ENCODE assay signal across 1 cellular context in genomic region chrX:38805294-38806053, GRCh38.
TF ChIP-seq lines count a peak whose summit lies in the region.

No MANE protein-coding gene starts in this region.

TF ChIP-seq in K562, 482 proteins besides CTCF, POLR2A, EP300 and RAD21 (continued from another document and continues in another):
- TF ChIP-seq, protein P1, sequence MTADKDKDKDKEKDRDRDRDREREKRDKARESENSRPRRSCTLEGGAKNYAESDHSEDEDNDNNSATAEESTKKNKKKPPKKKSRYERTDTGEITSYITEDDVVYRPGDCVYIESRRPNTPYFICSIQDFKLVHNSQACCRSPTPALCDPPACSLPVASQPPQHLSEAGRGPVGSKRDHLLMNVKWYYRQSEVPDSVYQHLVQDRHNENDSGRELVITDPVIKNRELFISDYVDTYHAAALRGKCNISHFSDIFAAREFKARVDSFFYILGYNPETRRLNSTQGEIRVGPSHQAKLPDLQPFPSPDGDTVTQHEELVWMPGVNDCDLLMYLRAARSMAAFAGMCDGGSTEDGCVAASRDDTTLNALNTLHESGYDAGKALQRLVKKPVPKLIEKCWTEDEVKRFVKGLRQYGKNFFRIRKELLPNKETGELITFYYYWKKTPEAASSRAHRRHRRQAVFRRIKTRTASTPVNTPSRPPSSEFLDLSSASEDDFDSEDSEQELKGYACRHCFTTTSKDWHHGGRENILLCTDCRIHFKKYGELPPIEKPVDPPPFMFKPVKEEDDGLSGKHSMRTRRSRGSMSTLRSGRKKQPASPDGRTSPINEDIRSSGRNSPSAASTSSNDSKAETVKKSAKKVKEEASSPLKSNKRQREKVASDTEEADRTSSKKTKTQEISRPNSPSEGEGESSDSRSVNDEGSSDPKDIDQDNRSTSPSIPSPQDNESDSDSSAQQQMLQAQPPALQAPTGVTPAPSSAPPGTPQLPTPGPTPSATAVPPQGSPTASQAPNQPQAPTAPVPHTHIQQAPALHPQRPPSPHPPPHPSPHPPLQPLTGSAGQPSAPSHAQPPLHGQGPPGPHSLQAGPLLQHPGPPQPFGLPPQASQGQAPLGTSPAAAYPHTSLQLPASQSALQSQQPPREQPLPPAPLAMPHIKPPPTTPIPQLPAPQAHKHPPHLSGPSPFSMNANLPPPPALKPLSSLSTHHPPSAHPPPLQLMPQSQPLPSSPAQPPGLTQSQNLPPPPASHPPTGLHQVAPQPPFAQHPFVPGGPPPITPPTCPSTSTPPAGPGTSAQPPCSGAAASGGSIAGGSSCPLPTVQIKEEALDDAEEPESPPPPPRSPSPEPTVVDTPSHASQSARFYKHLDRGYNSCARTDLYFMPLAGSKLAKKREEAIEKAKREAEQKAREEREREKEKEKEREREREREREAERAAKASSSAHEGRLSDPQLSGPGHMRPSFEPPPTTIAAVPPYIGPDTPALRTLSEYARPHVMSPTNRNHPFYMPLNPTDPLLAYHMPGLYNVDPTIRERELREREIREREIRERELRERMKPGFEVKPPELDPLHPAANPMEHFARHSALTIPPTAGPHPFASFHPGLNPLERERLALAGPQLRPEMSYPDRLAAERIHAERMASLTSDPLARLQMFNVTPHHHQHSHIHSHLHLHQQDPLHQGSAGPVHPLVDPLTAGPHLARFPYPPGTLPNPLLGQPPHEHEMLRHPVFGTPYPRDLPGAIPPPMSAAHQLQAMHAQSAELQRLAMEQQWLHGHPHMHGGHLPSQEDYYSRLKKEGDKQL (CRISPR knock-in tag; IDR thresholded peaks at IDR 0.05; ENCODE audit: borderline replicate concordance): no peak
- TF ChIP-seq, protein P2, sequence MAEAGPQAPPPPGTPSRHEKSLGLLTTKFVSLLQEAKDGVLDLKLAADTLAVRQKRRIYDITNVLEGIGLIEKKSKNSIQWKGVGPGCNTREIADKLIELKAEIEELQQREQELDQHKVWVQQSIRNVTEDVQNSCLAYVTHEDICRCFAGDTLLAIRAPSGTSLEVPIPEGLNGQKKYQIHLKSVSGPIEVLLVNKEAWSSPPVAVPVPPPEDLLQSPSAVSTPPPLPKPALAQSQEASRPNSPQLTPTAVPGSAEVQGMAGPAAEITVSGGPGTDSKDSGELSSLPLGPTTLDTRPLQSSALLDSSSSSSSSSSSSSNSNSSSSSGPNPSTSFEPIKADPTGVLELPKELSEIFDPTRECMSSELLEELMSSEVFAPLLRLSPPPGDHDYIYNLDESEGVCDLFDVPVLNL (CRISPR knock-in tag; IDR thresholded peaks at IDR 0.05; ENCODE audit: low read depth): no peak
- TF ChIP-seq MAZ (CRISPR knock-in tag; conservative IDR thresholded peaks at IDR 0.05 in 1 of 2, IDR thresholded peaks at IDR 0.05 in 1 of 2) (peak in 1 of 2 experiments; percentile 68; a peak in 2 of 4 replicates), KAT7 (CRISPR knock-in tag; IDR thresholded peaks at IDR 0.05; ENCODE audit: borderline replicate concordance) (0 out of 2 replicates have a peak, but pooled peaks have one; percentile 29), EWSR1 (IDR thresholded peaks at IDR 0.05; ENCODE audit: borderline replicate concordance, low read depth, partially characterized antibody) (no peak), RNF2 (IDR thresholded peaks at IDR 0.05) (peak; percentile 77; the same call in 1 of the 2 replicates), HNRNPLL (IDR thresholded peaks at IDR 0.05; ENCODE audit: low read depth, low read length, poor library complexity, severe bottlenecking) (peak; percentile 3), POLR2AphosphoS2 (IDR thresholded peaks at IDR 0.05; ENCODE audit: low read length) (0 out of 2 replicates have a peak, but pooled peaks have one; percentile 76), MTA1 (IDR thresholded peaks at IDR 0.05; ENCODE audit: borderline replicate concordance) (no peak), YY1 (IDR thresholded peaks at IDR 0.05; ENCODE audit: borderline replicate concordance in 1 of 3, control insufficient read depth in 1 of 3, extremely low read depth in 1 of 3, insufficient read depth in 3 of 3, insufficient read length in 1 of 3, insufficient replicate concordance in 2 of 3, low read depth in 1 of 3, low read length in 2 of 3) (peak in 2 of 3 experiments; percentile 40 to 79), NRF1 (conservative IDR thresholded peaks at IDR 0.05 in 1 of 2, IDR thresholded peaks at IDR 0.05 in 1 of 2) (peak; percentile 16 to 32; a peak in 2 of 4 replicates), GTF2F1 (IDR thresholded peaks at IDR 0.05; ENCODE audit: low read depth, low read length) (no peak), MNT (conservative IDR thresholded peaks at IDR 0.05) (peak; percentile 33 to 62), POLR2AphosphoS5 (IDR thresholded peaks at IDR 0.05; ENCODE audit: control insufficient read depth, insufficient read depth, low read depth, low read length) (peak; percentile 42; the same call in 1 of the 2 replicates), ARID4B (CRISPR knock-in tag; IDR thresholded peaks at IDR 0.05) (0 out of 2 replicates have a peak, but pooled peaks have one; percentile 6), SLC30A9 (CRISPR knock-in tag; IDR thresholded peaks at IDR 0.05) (no peak), ZNF584 (CRISPR knock-in tag; IDR thresholded peaks at IDR 0.05; ENCODE audit: low read depth) (no peak), BRD9 (IDR thresholded peaks at IDR 0.05; ENCODE audit: low read depth, partially characterized antibody) (peak; percentile 31), ESRRA (IDR thresholded peaks at IDR 0.05; ENCODE audit: borderline replicate concordance, low read depth) (peak; percentile 23; the same call in 1 of the 2 replicates), HDGF (IDR thresholded peaks at IDR 0.05) (no peak), TAF1 (IDR thresholded peaks at IDR 0.05; ENCODE audit: control insufficient read depth, extremely low read depth, insufficient read depth, low read length, severe bottlenecking) (peak; percentile 53), NONO (IDR thresholded peaks at IDR 0.05; ENCODE audit: low read depth in 2 of 2, low read length in 1 of 2) (no peak), PHB2 (IDR thresholded peaks at IDR 0.05; ENCODE audit: low read depth) (no peak), ZNF766 (CRISPR knock-in tag; conservative IDR thresholded peaks at IDR 0.05) (peak; percentile 54; the same call in 1 of the 2 replicates), POLR2B (IDR thresholded peaks at IDR 0.05; ENCODE audit: low read depth, partially characterized antibody) (peak; percentile 48), TRIM24 (IDR thresholded peaks at IDR 0.05) (peak in 1 of 2 experiments; percentile 27; a peak in 1 of 4 replicates), CEBPB (tag; IDR thresholded peaks at IDR 0.05) (peak; percentile 90), MTF1 (CRISPR knock-in tag; IDR thresholded peaks at IDR 0.05; ENCODE audit: borderline replicate concordance) (no peak), POLR2G (IDR thresholded peaks at IDR 0.05; ENCODE audit: low read depth, low read length) (peak; percentile 86), MYNN (IDR thresholded peaks at IDR 0.05) (no peak), MYNN (CRISPR knock-in tag; IDR thresholded peaks at IDR 0.05) (no peak), JUND (IDR thresholded peaks at IDR 0.05; ENCODE audit: borderline replicate concordance, low read depth, low read length) (peak; percentile 53; the same call in 1 of the 2 replicates), JUND (tag; IDR thresholded peaks at IDR 0.05; ENCODE audit: borderline replicate concordance, low read depth, low read length) (no peak; the same call in 2 of the 3 replicates), ATF7 (IDR thresholded peaks at IDR 0.05) (peak; percentile 77), SOX6 (IDR thresholded peaks at IDR 0.05) (0 out of 2 replicates have a peak, but pooled peaks have one; percentile 24), FOXJ2 (tag; IDR thresholded peaks at IDR 0.05) (peak; percentile 77; the same call in 1 of the 2 replicates), CEBPG (CRISPR knock-in tag; IDR thresholded peaks at IDR 0.05) (peak; percentile 97), CEBPG (tag; conservative IDR thresholded peaks at IDR 0.05 in 1 of 2, IDR thresholded peaks at IDR 0.05 in 1 of 2) (peak; percentile 95 to 97), GABPA (tag; conservative IDR thresholded peaks at IDR 0.05; ENCODE audit: low read depth) (0 out of 2 replicates have a peak, but pooled peaks have one; percentile 21), ELF4 (CRISPR knock-in tag; IDR thresholded peaks at IDR 0.05) (no peak), ZNF589 (CRISPR knock-in tag; IDR thresholded peaks at IDR 0.05; ENCODE audit: low read depth) (0 out of 2 replicates have a peak, but pooled peaks have one; percentile 38), ZSCAN29 (IDR thresholded peaks at IDR 0.05) (no peak), FUS (optimal IDR thresholded peaks at IDR 0.05; ENCODE audit: low read depth, low read length) (no peak), CXXC5 (CRISPR knock-in tag; IDR thresholded peaks at IDR 0.05) (peak; percentile 59)
- TF ChIP-seq, protein P3, sequence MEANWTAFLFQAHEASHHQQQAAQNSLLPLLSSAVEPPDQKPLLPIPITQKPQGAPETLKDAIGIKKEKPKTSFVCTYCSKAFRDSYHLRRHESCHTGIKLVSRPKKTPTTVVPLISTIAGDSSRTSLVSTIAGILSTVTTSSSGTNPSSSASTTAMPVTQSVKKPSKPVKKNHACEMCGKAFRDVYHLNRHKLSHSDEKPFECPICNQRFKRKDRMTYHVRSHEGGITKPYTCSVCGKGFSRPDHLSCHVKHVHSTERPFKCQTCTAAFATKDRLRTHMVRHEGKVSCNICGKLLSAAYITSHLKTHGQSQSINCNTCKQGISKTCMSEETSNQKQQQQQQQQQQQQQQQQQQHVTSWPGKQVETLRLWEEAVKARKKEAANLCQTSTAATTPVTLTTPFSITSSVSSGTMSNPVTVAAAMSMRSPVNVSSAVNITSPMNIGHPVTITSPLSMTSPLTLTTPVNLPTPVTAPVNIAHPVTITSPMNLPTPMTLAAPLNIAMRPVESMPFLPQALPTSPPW (CRISPR knock-in tag; IDR thresholded peaks at IDR 0.05): peak; percentile 86
- TF ChIP-seq, protein P4, sequence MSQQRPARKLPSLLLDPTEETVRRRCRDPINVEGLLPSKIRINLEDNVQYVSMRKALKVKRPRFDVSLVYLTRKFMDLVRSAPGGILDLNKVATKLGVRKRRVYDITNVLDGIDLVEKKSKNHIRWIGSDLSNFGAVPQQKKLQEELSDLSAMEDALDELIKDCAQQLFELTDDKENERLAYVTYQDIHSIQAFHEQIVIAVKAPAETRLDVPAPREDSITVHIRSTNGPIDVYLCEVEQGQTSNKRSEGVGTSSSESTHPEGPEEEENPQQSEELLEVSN (IDR thresholded peaks at IDR 0.05; ENCODE audit: borderline replicate concordance in 1 of 2, extremely low read depth in 1 of 2, insufficient read depth in 1 of 2, insufficient read length in 1 of 2, low read depth in 1 of 2, low read length in 1 of 2, poor library complexity in 1 of 2, severe bottlenecking in 1 of 2): peak in 1 of 2 experiments; percentile 31
- TF ChIP-seq, protein P5, sequence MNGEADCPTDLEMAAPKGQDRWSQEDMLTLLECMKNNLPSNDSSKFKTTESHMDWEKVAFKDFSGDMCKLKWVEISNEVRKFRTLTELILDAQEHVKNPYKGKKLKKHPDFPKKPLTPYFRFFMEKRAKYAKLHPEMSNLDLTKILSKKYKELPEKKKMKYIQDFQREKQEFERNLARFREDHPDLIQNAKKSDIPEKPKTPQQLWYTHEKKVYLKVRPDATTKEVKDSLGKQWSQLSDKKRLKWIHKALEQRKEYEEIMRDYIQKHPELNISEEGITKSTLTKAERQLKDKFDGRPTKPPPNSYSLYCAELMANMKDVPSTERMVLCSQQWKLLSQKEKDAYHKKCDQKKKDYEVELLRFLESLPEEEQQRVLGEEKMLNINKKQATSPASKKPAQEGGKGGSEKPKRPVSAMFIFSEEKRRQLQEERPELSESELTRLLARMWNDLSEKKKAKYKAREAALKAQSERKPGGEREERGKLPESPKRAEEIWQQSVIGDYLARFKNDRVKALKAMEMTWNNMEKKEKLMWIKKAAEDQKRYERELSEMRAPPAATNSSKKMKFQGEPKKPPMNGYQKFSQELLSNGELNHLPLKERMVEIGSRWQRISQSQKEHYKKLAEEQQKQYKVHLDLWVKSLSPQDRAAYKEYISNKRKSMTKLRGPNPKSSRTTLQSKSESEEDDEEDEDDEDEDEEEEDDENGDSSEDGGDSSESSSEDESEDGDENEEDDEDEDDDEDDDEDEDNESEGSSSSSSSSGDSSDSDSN (IDR thresholded peaks at IDR 0.05; ENCODE audit: borderline replicate concordance in 1 of 2, low read depth in 2 of 2, low read length in 2 of 2): peak in 1 of 2 experiments; percentile 53; a peak in 1 of 4 replicates
